13 cellular contexts compared by ENCODE assay signal in genomic region chr22:23859201-23859600, GRCh38. TPM values are rescaled to one million over a fixed set of nuclear protein-coding genes. Genes with fewer than 3 reads are reported as not detected.
DNase-seq lines count a peak whose midpoint lies in the region; ATAC-seq, FAIRE-seq and TF ChIP-seq lines count a peak whose summit lies in the region.
"Had no signal": no experiment of that assay in that cellular context is flagged by ENCODE, and none has a peak within 500 bp of the region (broad histone marks: within the 10 kb centered on the region; RNA-seq: fewer than 3 reads in every experiment).

No MANE protein-coding gene starts in this region.

- CTCF ChIA-PET in activated CD4-positive, alpha-beta memory T cell treated with anti-CD3 and anti-CD28 coated beads for 36 hours (lab: Charles Lee) = interaction anchor here (0.6 to 4.1 kb wide), 6 partner anchors 9 to 945 kb away, joined by 3 to 50 read pairs (median 4); partner anchors contain the start of gene MIF
- CTCF ChIA-PET in activated CD4-positive, alpha-beta memory T cell treated with anti-CD3 and anti-CD28 coated beads, Interleukin-2, amount 10 ng/mL, durations not matched to agents 7 days and 5 days (lab: Charles Lee) = interaction anchor here (2.6 to 3.0 kb wide), 2 partner anchors 9 to 35 kb away, joined by 29 to 30 read pairs; partner anchors contain the start of gene MIF

- H3K36me3 ChIP-seq in Loucy (ENCODE audit: insufficient read depth, low read length) = no peaks in the 10 kb centered on the region
- no peaks in the 10 kb centered on the region for H3K36me3 ChIP-seq in pancreas
- no peaks in the 10 kb centered on the region for H3K36me3 ChIP-seq in thyroid gland
- H3K36me3 ChIP-seq in suprapubic skin = no peaks in the 10 kb centered on the region
- H3K36me3 ChIP-seq: upper lobe of right lung had no signal

- TF ChIP-seq EP300 in suprapubic skin (IDR thresholded peaks at IDR 0.05) = no peak

- ATAC-seq in pancreas = peak in 3 of 4 donors; percentile 1 to 10 (median 8)
- ATAC-seq: upper lobe of right lung had no signal

- peaks cover 17% of the 10 kb centered on the region for H3K4me1 Mint-ChIP-seq in activated CD4-positive, alpha-beta memory T cell treated with anti-CD3 and anti-CD28 coated beads for 36 hours (ENCODE audit: low read depth)
- H3K4me1 Mint-ChIP-seq in activated CD4-positive, alpha-beta memory T cell treated with anti-CD3 and anti-CD28 coated beads, Interleukin-2, amount 10 ng/mL, durations not matched to agents 7 days and 5 days = peaks cover 25% of the 10 kb centered on the region

- H3F3A ChIP-seq in Loucy (ENCODE audit: low read depth) = no peaks in the 10 kb centered on the region

- H3K79me2 ChIP-seq in Loucy (ENCODE audit: insufficient read depth, low read length) = peaks cover 10% of the 10 kb centered on the region; the same call in 1 of the 2 replicates

- no peak overlapping the region for H2AFZ ChIP-seq in Loucy (ENCODE audit: low read length)

- H3K27ac Mint-ChIP-seq in activated CD4-positive, alpha-beta memory T cell treated with anti-CD3 and anti-CD28 coated beads for 36 hours = no peak overlapping the region
- H3K27ac Mint-ChIP-seq in activated CD4-positive, alpha-beta memory T cell treated with anti-CD3 and anti-CD28 coated beads, Interleukin-2, amount 10 ng/mL, durations not matched to agents 7 days and 5 days = no peak overlapping the region

- peaks cover 26% of the 10 kb centered on the region for H3K4me1 ChIP-seq in Loucy (ENCODE audit: insufficient read depth, low read length, poor library complexity, severe bottlenecking)
- peaks cover 0 to 4% (median 0%) of the 10 kb centered on the region in 3 donors for H3K4me1 ChIP-seq in pancreas
- H3K4me1 ChIP-seq in thyroid gland = peaks cover 12 to 14% of the 10 kb centered on the region in 2 donors
- H3K4me1 ChIP-seq in suprapubic skin = peaks cover 24% of the 10 kb centered on the region

- WGBS in pancreas, 2 donors = 29 to 51% methylated on average over 4 of the region's 4 CpGs
- WGBS in thyroid gland, 2 donors = 97% methylated on average over 4 of the region's 4 CpGs
- WGBS in suprapubic skin = 95% methylated on average over 4 of the region's 4 CpGs

- H3K27ac ChIP-seq in caudate nucleus (ENCODE audit: low read depth, low read length) (peak overlapping the region; percentile 22), pancreas (peak overlapping the region in 2 of 4 donors; percentile 42 to 43), thyroid gland (no peak overlapping the region), suprapubic skin (no peak overlapping the region)
- H3K27ac ChIP-seq: upper lobe of right lung had no signal

- no peak for TF ChIP-seq CTCF in Loucy (conservative IDR thresholded peaks at IDR 0.05; ENCODE audit: low read length)
- no peak for TF ChIP-seq CTCF in pancreas (IDR thresholded peaks at IDR 0.05)
- no peak for TF ChIP-seq CTCF in thyroid gland (IDR thresholded peaks at IDR 0.05)
- no peak for TF ChIP-seq CTCF in suprapubic skin (IDR thresholded peaks at IDR 0.05)

- no peak for FAIRE-seq in pancreas (lab: Jason Lieb, UNC)
- FAIRE-seq: endometrium had no signal

- peak overlapping the region; percentile 77 for H3K4me2 ChIP-seq in Loucy (ENCODE audit: low read depth, low read length, poor library complexity, severe bottlenecking)

- H3K9me3 ChIP-seq in Loucy (ENCODE audit: insufficient read depth, low read depth, low read length) (no peaks in the 10 kb centered on the region), pancreas (no peaks in the 10 kb centered on the region), thyroid gland (no peaks in the 10 kb centered on the region), suprapubic skin (no peaks in the 10 kb centered on the region)
- H3K9me3 ChIP-seq: upper lobe of right lung had no signal

- TF ChIP-seq POLR2A in thyroid gland (IDR thresholded peaks at IDR 0.05) = no peak
- TF ChIP-seq POLR2A in suprapubic skin (IDR thresholded peaks at IDR 0.05) = no peak

- H3K27me3 Mint-ChIP-seq in activated CD4-positive, alpha-beta memory T cell treated with anti-CD3 and anti-CD28 coated beads for 36 hours = no peaks in the 10 kb centered on the region
- peaks cover 3% of the 10 kb centered on the region for H3K27me3 Mint-ChIP-seq in activated CD4-positive, alpha-beta memory T cell treated with anti-CD3 and anti-CD28 coated beads, Interleukin-2, amount 10 ng/mL, durations not matched to agents 7 days and 5 days

- H3K4me3 ChIP-seq in Loucy (ENCODE audit: low read length, poor library complexity, severe bottlenecking) (peak overlapping the region; percentile 87), pancreas (peak overlapping the region in 2 of 4 donors; percentile 58 to 79), thyroid gland (replicated peaks in 1 of 3) (no peak overlapping the region), suprapubic skin (no peak overlapping the region)
- H3K4me3 ChIP-seq: skin epidermis, upper lobe of right lung had no signal

- no peak for DNase-seq in activated CD4-positive, alpha-beta memory T cell treated with anti-CD3 and anti-CD28 coated beads for 36 hours
- no peak for DNase-seq in activated CD4-positive, alpha-beta memory T cell treated with anti-CD3 and anti-CD28 coated beads, Interleukin-2, amount 10 ng/mL, durations not matched to agents 7 days and 5 days
- DNase-seq in caudate nucleus (lab: John Stamatoyannopoulos, UW) (peak in 1 of 61 donors; percentile 26), pancreas (peak in 3 of 6 donors; percentile 36 to 58 (median 40)), KG1 (lab: John Stamatoyannopoulos, UW) (no peak), thyroid gland (no peak), suprapubic skin (ENCODE audit: low spot score in 2 of 2) (no peak)
- DNase-seq: NCI-H2107, SW 1271, upper lobe of right lung had no signal

- H3K9ac ChIP-seq in Loucy (ENCODE audit: low read depth, low read length, poor library complexity, severe bottlenecking) = peak overlapping the region; percentile 91

- no peaks in the 10 kb centered on the region for H3K9me2 ChIP-seq in Loucy (replicated peaks; ENCODE audit: low read depth, low read length)

- peak overlapping the region; percentile 89 for H3K4me3 Mint-ChIP-seq in activated CD4-positive, alpha-beta memory T cell treated with anti-CD3 and anti-CD28 coated beads for 36 hours
- no peak overlapping the region for H3K4me3 Mint-ChIP-seq in activated CD4-positive, alpha-beta memory T cell treated with anti-CD3 and anti-CD28 coated beads, Interleukin-2, amount 10 ng/mL, durations not matched to agents 7 days and 5 days

- no peaks in the 10 kb centered on the region for H3K27me3 ChIP-seq in Loucy (ENCODE audit: insufficient read depth, low read length, poor library complexity, severe bottlenecking)
- H3K27me3 ChIP-seq in pancreas = no peaks in the 10 kb centered on the region
- H3K27me3 ChIP-seq in thyroid gland = no peaks in the 10 kb centered on the region
- no peaks in the 10 kb centered on the region for H3K27me3 ChIP-seq in suprapubic skin
- H3K27me3 ChIP-seq: upper lobe of right lung had no signal

- no peaks in the 10 kb centered on the region for H3K36me3 Mint-ChIP-seq in activated CD4-positive, alpha-beta memory T cell treated with anti-CD3 and anti-CD28 coated beads for 36 hours
- no peaks in the 10 kb centered on the region for H3K36me3 Mint-ChIP-seq in activated CD4-positive, alpha-beta memory T cell treated with anti-CD3 and anti-CD28 coated beads, Interleukin-2, amount 10 ng/mL, durations not matched to agents 7 days and 5 days (ENCODE audit: low read depth)

- POLR2A ChIA-PET in activated CD4-positive, alpha-beta memory T cell treated with anti-CD3 and anti-CD28 coated beads for 36 hours (lab: Charles Lee) = interaction anchor here (3.4 kb wide), 1 partner anchor 35 kb away, joined by 18 read pairs; the partner anchor contains the start of gene MIF
- POLR2A ChIA-PET in activated CD4-positive, alpha-beta memory T cell treated with anti-CD3 and anti-CD28 coated beads, Interleukin-2, amount 10 ng/mL, durations not matched to agents 7 days and 5 days (lab: Charles Lee) = interaction anchor here (0.8 to 3.0 kb wide), 6 partner anchors 9 to 92 kb away, joined by 3 to 36 read pairs (median 5); partner anchors contain the start of genes CHCHD10 and MIF

- intact Hi-C loops in activated CD4-positive, alpha-beta memory T cell treated with anti-CD3 and anti-CD28 coated beads for 36 hours (cut with micrococcal nuclease) = loop anchor here (5.0 kb wide), 3 partner anchors 33 to 322 kb away; partner anchors contain the start of genes MIF and SMARCB1
- intact Hi-C loops in pancreas (cut with DNase I) = no loop called here
- intact Hi-C loops in thyroid gland (cut with DNase I) = no loop called here

- H4K20me1 ChIP-seq in Loucy (ENCODE audit: insufficient read depth, low read length, poor library complexity, severe bottlenecking) = no peaks in the 10 kb centered on the region

- H3K9me3 Mint-ChIP-seq in activated CD4-positive, alpha-beta memory T cell treated with anti-CD3 and anti-CD28 coated beads for 36 hours = no peaks in the 10 kb centered on the region
- H3K9me3 Mint-ChIP-seq in activated CD4-positive, alpha-beta memory T cell treated with anti-CD3 and anti-CD28 coated beads, Interleukin-2, amount 10 ng/mL, durations not matched to agents 7 days and 5 days = no peaks in the 10 kb centered on the region

RNA-seq across cellular contexts. Expression of gene SLC2A11, which starts 1.5 kb away (rescaled TPM):
- 1 to 10 TPM; 6.8 to 8.9 TPM for total RNA-seq in activated CD4-positive, alpha-beta memory T cell treated with anti-CD3 and anti-CD28 coated beads for 36 hours
- total RNA-seq in activated CD4-positive, alpha-beta memory T cell treated with anti-CD3 and anti-CD28 coated beads, Interleukin-2, amount 10 ng/mL, durations not matched to agents 7 days and 5 days = 1 to 10 TPM; 6.5 TPM
- total RNA-seq in pancreas (10 to 100 TPM; 10.3 to 20.2 (median 14.7) TPM), thyroid gland (10 to 100 TPM; 17.5 to 30.0 (median 24.3) TPM), suprapubic skin (10 to 100 TPM in 2 of 4 donors, 1 to 10 TPM in 2; 3.2 to 12.5 (median 8.7) TPM)
- polyA plus RNA-seq in pancreas = 10 to 100 TPM; 19.2 to 21.9 TPM

RNA-seq across cellular contexts. Expression of gene DERL3, which starts 20.4 kb away (rescaled TPM):
- total RNA-seq in activated CD4-positive, alpha-beta memory T cell treated with anti-CD3 and anti-CD28 coated beads for 36 hours = 1 to 10 TPM; 8.1 to 9.7 TPM
- 1 to 10 TPM; 7.8 to 8.3 TPM for total RNA-seq in activated CD4-positive, alpha-beta memory T cell treated with anti-CD3 and anti-CD28 coated beads, Interleukin-2, amount 10 ng/mL, durations not matched to agents 7 days and 5 days
- total RNA-seq in pancreas = 10 to 100 TPM; 13.0 to 26.5 (median 19.1) TPM
- polyA plus RNA-seq in pancreas = 10 to 100 TPM; 19.7 to 26.3 TPM
- total RNA-seq in thyroid gland = 10 to 100 TPM in 1 of 4 donors, 1 to 10 TPM in 3; 1.6 to 15.9 (median 4.1) TPM
- under 1 TPM in 3 of 4 donors, not detected in 1; 0.34 to 0.94 (median 0.56) TPM for total RNA-seq in suprapubic skin

RNA-seq across cellular contexts. Expression of gene MIF, which starts 35.0 kb away (rescaled TPM):
- 1,000 to 10,000 TPM; 1,215 to 1,240 TPM for total RNA-seq in activated CD4-positive, alpha-beta memory T cell treated with anti-CD3 and anti-CD28 coated beads for 36 hours
- 100 to 1,000 TPM; 836 to 882 TPM for total RNA-seq in activated CD4-positive, alpha-beta memory T cell treated with anti-CD3 and anti-CD28 coated beads, Interleukin-2, amount 10 ng/mL, durations not matched to agents 7 days and 5 days
- total RNA-seq in pancreas (100 to 1,000 TPM; 128 to 269 (median 192) TPM), thyroid gland (100 to 1,000 TPM; 342 to 807 (median 472) TPM), suprapubic skin (100 to 1,000 TPM; 261 to 363 (median 313) TPM)
- 100 to 1,000 TPM; 353 to 476 TPM for polyA plus RNA-seq in pancreas
